Comparison of ENCODE assay signal across 17 cellular contexts in the genomic region with DNA sequence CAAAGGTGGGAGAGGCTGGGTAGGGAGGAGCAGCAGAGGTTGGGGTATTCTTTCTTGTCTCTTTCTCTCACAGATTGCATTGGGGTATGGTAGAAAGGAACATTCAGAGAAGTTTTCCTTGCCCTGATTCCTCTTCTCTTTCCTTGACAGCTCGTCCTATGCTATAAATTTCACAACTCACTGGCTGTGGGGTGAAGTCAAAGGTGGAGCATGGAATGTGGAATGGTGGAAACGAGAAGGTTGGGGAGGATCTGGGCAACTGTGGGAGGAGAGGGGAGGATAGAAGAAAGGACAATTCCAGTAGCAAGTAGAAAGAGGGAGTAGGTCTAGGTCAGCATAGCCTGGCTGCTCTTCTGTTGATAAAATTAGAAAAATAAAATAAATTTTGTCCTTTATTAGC. TPM values are rescaled to one million over a fixed set of nuclear protein-coding genes. Genes with fewer than 3 reads are reported as not detected.
DNase-seq lines count a peak whose midpoint lies in the region; ATAC-seq and TF ChIP-seq lines count a peak whose summit lies in the region.
"Had no signal": no experiment of that assay in that cellular context is flagged by ENCODE, and none has a peak within 500 bp of the region (broad histone marks: within the 10 kb centered on the region; RNA-seq: fewer than 3 reads in every experiment).

No MANE protein-coding gene starts in this region.

- H3K4me1 ChIP-seq in GM23338 (ENCODE audit: insufficient read depth) (no peaks in the 10 kb centered on the region), trophoblast cell (ENCODE audit: control insufficient read depth in 1 of 2, insufficient read depth in 2 of 2, low read length in 2 of 2) (no peaks in the 10 kb centered on the region), hepatocyte (ENCODE audit: insufficient read depth) (no peaks in the 10 kb centered on the region)
- H3K4me1 ChIP-seq: BLaER1, Caco-2 had no signal

- H2BK120ac ChIP-seq in trophoblast cell (ENCODE audit: insufficient read depth, low read length, poor library complexity): no peak overlapping the region

- H4K91ac ChIP-seq in trophoblast cell (ENCODE audit: low read depth, low read length): no peak overlapping the region

- H3K27ac Mint-ChIP-seq in GM23338: no peak overlapping the region
- H3K27ac Mint-ChIP-seq: CD8-positive, alpha-beta memory T cell; H9 had no signal

- no peak overlapping the region for H3K18ac ChIP-seq in trophoblast cell (ENCODE audit: low read length)

- no peaks in the 10 kb centered on the region for H3K9me3 ChIP-seq in trophoblast cell (ENCODE audit: insufficient read depth, low read depth, low read length)
- H3K9me3 ChIP-seq in hepatocyte (ENCODE audit: low read depth): no peaks in the 10 kb centered on the region
- H3K9me3 ChIP-seq: BLaER1 had no signal

- H3K4ac ChIP-seq in trophoblast cell (ENCODE audit: low read depth, low read length): no peak overlapping the region

- no peak overlapping the region for H3K14ac ChIP-seq in trophoblast cell (ENCODE audit: low read length)

- no peaks in the 10 kb centered on the region for H3K27me3 Mint-ChIP-seq in GM23338 (ENCODE audit: insufficient read depth, low read depth, poor library complexity)

- H2AFZ ChIP-seq in GM23338 (peak overlapping the region; percentile 66), trophoblast cell (ENCODE audit: insufficient read depth, low read length, poor library complexity) (no peak overlapping the region), hepatocyte (no peak overlapping the region)

- no peaks in the 10 kb centered on the region for H3K4me1 Mint-ChIP-seq in GM23338
- H3K4me1 Mint-ChIP-seq: CD8-positive, alpha-beta memory T cell; H9 had no signal

- H4K20me1 ChIP-seq in GM23338 (replicated peaks; ENCODE audit: insufficient read depth) (no peaks in the 10 kb centered on the region), hepatocyte (ENCODE audit: insufficient read depth, poor library complexity, severe bottlenecking) (no peaks in the 10 kb centered on the region)
- H4K20me1 ChIP-seq: BLaER1 had no signal

- H3K9me2 ChIP-seq in GM23338 (ENCODE audit: insufficient read depth) (no peaks in the 10 kb centered on the region), hepatocyte (replicated peaks; ENCODE audit: insufficient read depth) (no peaks in the 10 kb centered on the region)

- no peak overlapping the region for H2BK12ac ChIP-seq in trophoblast cell (ENCODE audit: low read length)

- H3K36me3 ChIP-seq in GM23338 (ENCODE audit: insufficient read depth) (no peaks in the 10 kb centered on the region), trophoblast cell (ENCODE audit: control insufficient read depth in 1 of 2, insufficient read depth in 2 of 2, low read length in 2 of 2) (no peaks in the 10 kb centered on the region), hepatocyte (replicated peaks; ENCODE audit: insufficient read depth, low read depth) (no peaks in the 10 kb centered on the region)
- H3K36me3 ChIP-seq: BLaER1 had no signal

- H3K23ac ChIP-seq in trophoblast cell (ENCODE audit: low read length): no peak overlapping the region

- no peak overlapping the region for H3K27ac ChIP-seq in GM23338 (ENCODE audit: low read depth)
- peak overlapping the region; percentile 18 for H3K27ac ChIP-seq in caudate nucleus (ENCODE audit: low read depth, low read length)
- no peak overlapping the region for H3K27ac ChIP-seq in trophoblast cell (ENCODE audit: low read depth, low read length)
- no peak overlapping the region for H3K27ac ChIP-seq in hepatocyte
- H3K27ac ChIP-seq: BLaER1 had no signal

- H4K8ac ChIP-seq in trophoblast cell (ENCODE audit: low read depth, low read length): no peak overlapping the region

- H3K4me2 ChIP-seq in GM23338 (no peak overlapping the region), trophoblast cell (ENCODE audit: low read length) (no peak overlapping the region), hepatocyte (no peak overlapping the region)
- H3K4me2 ChIP-seq: BLaER1 had no signal

- H3K27me3 ChIP-seq in GM23338 (ENCODE audit: insufficient read depth): no peaks in the 10 kb centered on the region
- H3K27me3 ChIP-seq in trophoblast cell (ENCODE audit: insufficient read depth, low read length): no peaks in the 10 kb centered on the region
- peaks cover 28% of the 10 kb centered on the region for H3K27me3 ChIP-seq in hepatocyte
- H3K27me3 ChIP-seq: BLaER1 had no signal

- H4K12ac ChIP-seq in trophoblast cell (ENCODE audit: low read depth, low read length): no peak overlapping the region

- H3K79me2 ChIP-seq in GM23338 (replicated peaks; ENCODE audit: insufficient read depth) (no peaks in the 10 kb centered on the region), trophoblast cell (ENCODE audit: control insufficient read depth, insufficient read depth, low read length, poor library complexity) (no peaks in the 10 kb centered on the region), hepatocyte (no peaks in the 10 kb centered on the region)

- DNase-seq in GM23338 (ENCODE audit: low spot score): no peak
- DNase-seq in caudate nucleus (lab: John Stamatoyannopoulos, UW): no peak
- DNase-seq in kidney tubule cell (ENCODE audit: low spot score): peak; percentile 20
- no peak for DNase-seq in trophoblast cell
- no peak for DNase-seq in cerebellar cortex (ENCODE audit: low spot score)
- no peak for DNase-seq in activated CD4-positive, alpha-beta T cell treated with anti-CD3 and anti-CD28 coated beads for 4 hours
- DNase-seq in HK-2 (ENCODE audit: unreplicated experiment): no peak
- no peak for DNase-seq in hepatocyte (ENCODE audit: low spot score)
- DNase-seq: 8988T; AML-193; Caco-2; CD8-positive, alpha-beta memory T cell; DND-41; GDM1; GOT3; H9 had no signal

- no peaks in the 10 kb centered on the region for H3K36me3 Mint-ChIP-seq in GM23338 (ENCODE audit: low read depth)
- H3K36me3 Mint-ChIP-seq: CD8-positive, alpha-beta memory T cell had no signal

- no peaks in the 10 kb centered on the region for H3F3A ChIP-seq in GM23338 (replicated peaks; ENCODE audit: low read depth)

- no peaks in the 10 kb centered on the region for H3K79me1 ChIP-seq in trophoblast cell (ENCODE audit: low read length)

- H2AK5ac ChIP-seq in trophoblast cell (ENCODE audit: low read length): no peak overlapping the region

- no CpG with 5 or more reads among the region's 2 CpGs for WGBS in trophoblast cell (ENCODE audit: extremely low coverage, insufficient coverage, insufficient read length)
- WGBS in hepatocyte (ENCODE audit: low lambda C conversion rate, missing lambda C conversion rate): 45% methylated on average over 2 of the region's 2 CpGs

- no peak overlapping the region for H3K4me3 Mint-ChIP-seq in GM23338
- H3K4me3 Mint-ChIP-seq: CD8-positive, alpha-beta memory T cell; H9 had no signal

- ATAC-seq in GM23338: no peak

- H3K9ac ChIP-seq in trophoblast cell (ENCODE audit: low read length): peak overlapping the region; percentile 46
- H3K9ac ChIP-seq: BLaER1 had no signal

- H2BK5ac ChIP-seq in trophoblast cell (ENCODE audit: low read depth, low read length, poor library complexity): no peak overlapping the region

- TF ChIP-seq CTCF in GM23338 (conservative IDR thresholded peaks at IDR 0.05; ENCODE audit: low read depth in 2 of 2) (no peak), hepatocyte (IDR thresholded peaks at IDR 0.05; ENCODE audit: poor library complexity) (no peak)

- H3K4me3 ChIP-seq in GM23338 (no peak overlapping the region), trophoblast cell (ENCODE audit: low read depth, low read length) (no peak overlapping the region), hepatocyte (no peak overlapping the region)
- H3K4me3 ChIP-seq: BLaER1 had no signal

- H3K9me3 Mint-ChIP-seq in GM23338: no peaks in the 10 kb centered on the region
- H3K9me3 Mint-ChIP-seq: CD8-positive, alpha-beta memory T cell; H9 had no signal

TF ChIP-seq in GM23338, 12 proteins besides CTCF, POLR2A, EP300 and RAD21 (continues in another document):
- TF ChIP-seq ZNF114 (CRISPR knock-in tag; IDR thresholded peaks at IDR 0.05): no peak
- TF ChIP-seq EZH2phosphoT487 (IDR thresholded peaks at IDR 0.05; ENCODE audit: unreplicated experiment): no peak
- no peak for TF ChIP-seq JUNB (IDR thresholded peaks at IDR 0.05; ENCODE audit: unreplicated experiment)
- no peak for TF ChIP-seq POLR2AphosphoS5 (IDR thresholded peaks at IDR 0.05; ENCODE audit: low read depth)
- TF ChIP-seq, protein P1, sequence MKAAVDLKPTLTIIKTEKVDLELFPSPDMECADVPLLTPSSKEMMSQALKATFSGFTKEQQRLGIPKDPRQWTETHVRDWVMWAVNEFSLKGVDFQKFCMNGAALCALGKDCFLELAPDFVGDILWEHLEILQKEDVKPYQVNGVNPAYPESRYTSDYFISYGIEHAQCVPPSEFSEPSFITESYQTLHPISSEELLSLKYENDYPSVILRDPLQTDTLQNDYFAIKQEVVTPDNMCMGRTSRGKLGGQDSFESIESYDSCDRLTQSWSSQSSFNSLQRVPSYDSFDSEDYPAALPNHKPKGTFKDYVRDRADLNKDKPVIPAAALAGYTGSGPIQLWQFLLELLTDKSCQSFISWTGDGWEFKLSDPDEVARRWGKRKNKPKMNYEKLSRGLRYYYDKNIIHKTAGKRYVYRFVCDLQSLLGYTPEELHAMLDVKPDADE (IDR thresholded peaks at IDR 0.05): no peak
- TF ChIP-seq NANOG (IDR thresholded peaks at IDR 0.05; ENCODE audit: borderline replicate concordance): no peak

RNA-seq across cellular contexts. Expression of a gene that starts 39.0 kb away (rescaled TPM):
- 25.2 and 25.9 TPM in 2 replicates for total RNA-seq in GM23338 (2014; rRNA removed; shearing (Covaris generic))
- polyA plus RNA-seq in GM23338 (2016; fragmentation: Nextera tagmentation; extraction: Ambion mirVana): 12.9 and 16.2 TPM in 2 replicates
- polyA plus RNA-seq in trophoblast cell (2013): 8.0 and 8.1 TPM in 2 replicates
- 19.2 and 19.5 TPM in 2 replicates for total RNA-seq in hepatocyte
- polyA plus RNA-seq in hepatocyte: 4.6 and 5.2 TPM in 2 replicates
